9 cellular contexts compared by ENCODE assay signal in genomic region chr1:186155594-186155993, GRCh38.
A peak's percentile ranks its signal among the peaks of the same experiment; 100 is the strongest.
DNase-seq lines count a peak whose midpoint lies in the region; ATAC-seq and TF ChIP-seq lines count a peak whose summit lies in the region.
"Had no signal": no experiment of that assay in that cellular context is flagged by ENCODE, and none has a peak within 500 bp of the region (broad histone marks: within the 10 kb centered on the region; RNA-seq: fewer than 3 reads in every experiment).

No MANE protein-coding gene starts in this region.

- no peak overlapping the region for H3K27ac ChIP-seq in left ventricle myocardium inferior (replicated peaks)
- H3K27ac ChIP-seq in OCI-LY3 (ENCODE audit: low read length) = no peak overlapping the region
- H3K27ac ChIP-seq: upper lobe of left lung had no signal

- H2AFZ ChIP-seq in OCI-LY3 (ENCODE audit: low read depth, low read length) = no peak overlapping the region

- TF ChIP-seq CTCF in left ventricle myocardium inferior (IDR thresholded peaks at IDR 0.05; ENCODE audit: borderline replicate concordance) = peak; percentile 55
- TF ChIP-seq CTCF in OCI-LY3 (IDR thresholded peaks at IDR 0.05; ENCODE audit: low read depth, low read length) = peak; percentile 92

- no peak for DNase-seq in left ventricle myocardium inferior
- no peak for DNase-seq in Right ventricle myocardium superior
- peak; percentile 30 for DNase-seq in epidermal melanocyte (ENCODE audit: insufficient read length, low spot score)
- DNase-seq in renal cortical epithelial cell (ENCODE audit: low read depth) = peak; percentile 81
- DNase-seq in activated CD4-positive, alpha-beta T cell treated with anti-CD3 and anti-CD28 coated beads, Interleukin-2, amount 50 U/mL, for 4 hours = no peak
- DNase-seq: upper lobe of left lung had no signal

- H3K36me3 ChIP-seq in left ventricle myocardium inferior = no peaks in the 10 kb centered on the region
- no peaks in the 10 kb centered on the region for H3K36me3 ChIP-seq in OCI-LY3 (replicated peaks; ENCODE audit: low read depth, low read length)
- H3K36me3 ChIP-seq: upper lobe of left lung had no signal

- H4K20me1 ChIP-seq in OCI-LY3 (ENCODE audit: insufficient read depth, low read length) = no peaks in the 10 kb centered on the region

- ATAC-seq in Right ventricle myocardium superior (ENCODE audit: poor library complexity) (no peak), HG03060 (IDR thresholded peaks at IDR 0.05; ENCODE audit: low read depth, unreplicated experiment) (peak; percentile 71), GM19328 (IDR thresholded peaks at IDR 0.05; ENCODE audit: unreplicated experiment) (no peak)

- H3K79me2 ChIP-seq in OCI-LY3 (ENCODE audit: low read length) = no peaks in the 10 kb centered on the region

- H3K27me3 ChIP-seq in left ventricle myocardium inferior (ENCODE audit: low read depth) = no peaks in the 10 kb centered on the region
- peaks cover 27% of the 10 kb centered on the region for H3K27me3 ChIP-seq in OCI-LY3 (ENCODE audit: low read depth, low read length)
- H3K27me3 ChIP-seq: upper lobe of left lung had no signal

- H3K4me1 ChIP-seq in left ventricle myocardium inferior = peaks cover 4% of the 10 kb centered on the region
- peaks cover 3% of the 10 kb centered on the region; the same call in 1 of the 2 replicates for H3K4me1 ChIP-seq in OCI-LY3 (ENCODE audit: low read length)
- H3K4me1 ChIP-seq: upper lobe of left lung had no signal

- H3K4me2 ChIP-seq in OCI-LY3 (ENCODE audit: low read length) = no peak overlapping the region

- H3K4me3 ChIP-seq in left ventricle myocardium inferior = no peak overlapping the region
- no peak overlapping the region for H3K4me3 ChIP-seq in OCI-LY3 (ENCODE audit: low read length)
- H3K4me3 ChIP-seq: upper lobe of left lung had no signal

- H3K9me3 ChIP-seq in left ventricle myocardium inferior (replicated peaks) = peaks cover 7% of the 10 kb centered on the region
- no peaks in the 10 kb centered on the region for H3K9me3 ChIP-seq in OCI-LY3 (ENCODE audit: insufficient read depth, low read length)
- H3K9me3 ChIP-seq: upper lobe of left lung had no signal

- no peak overlapping the region for H3K9ac ChIP-seq in OCI-LY3 (ENCODE audit: low read length)

- intact Hi-C loops in left ventricle myocardium inferior (cut with micrococcal nuclease) (no loop called here), Right ventricle myocardium superior (cut with DNase I) (no loop called here)

Comparison
In these comparisons a context has a peak if more than half of its experiments do, and no peak if none do; other contexts are left out.
1. DNase-seq: peak in epidermal melanocyte (single experiment) and renal cortical epithelial cell (single experiment); none in left ventricle myocardium inferior (single experiment), Right ventricle myocardium superior (single experiment) and activated CD4-positive, alpha-beta T cell treated with anti-CD3 and anti-CD28 coated beads, Interleukin-2, amount 50 U/mL, for 4 hours (0 of 2).